In genomic region chr5:37792976-37793328, GRCh38 we compare ENCODE assay signal across 19 cellular contexts. TPM values are rescaled to one million over a fixed set of nuclear protein-coding genes. Genes with fewer than 3 reads are reported as not detected.
DNase-seq lines count a peak whose midpoint lies in the region; ATAC-seq and TF ChIP-seq lines count a peak whose summit lies in the region.
"Had no signal": no experiment of that assay in that cellular context is flagged by ENCODE, and none has a peak within 500 bp of the region (broad histone marks: within the 10 kb centered on the region; RNA-seq: fewer than 3 reads in every experiment).

No MANE protein-coding gene starts in this region.

- H3K4me3 Mint-ChIP-seq in HFFc6, result peak overlapping the region; percentile 45
- H3K4me3 Mint-ChIP-seq: activated T-cell treated with anti-CD3 and anti-CD28 coated beads, Interleukin-2, amount 50 U/mL, for 4 hours; brain; memory B cell had no signal

- no peaks in the 10 kb centered on the region for H3K27me3 Mint-ChIP-seq in HFFc6 (ENCODE audit: insufficient read depth)
- H3K27me3 Mint-ChIP-seq: brain had no signal

- H3K4me3 ChIP-seq in RWPE2 (ENCODE audit: severe bottlenecking), result no peak overlapping the region
- no peak overlapping the region for H3K4me3 ChIP-seq in fibroblast of the aortic adventitia (ENCODE audit: low read depth, low read length)
- H3K4me3 ChIP-seq in mesendoderm (ENCODE audit: low read length), result no peak overlapping the region
- H3K4me3 ChIP-seq: ovary, upper lobe of left lung had no signal

- no peaks in the 10 kb centered on the region for H3K36me3 ChIP-seq in RWPE2 (ENCODE audit: low read depth)
- no peaks in the 10 kb centered on the region for H3K36me3 ChIP-seq in mesendoderm (ENCODE audit: control insufficient read depth, insufficient read depth, low read length)
- H3K36me3 ChIP-seq: ovary, upper lobe of left lung had no signal

- in situ Hi-C loops in ACHN (cut with HindIII; ENCODE audit: low pct_ligation_motif_present, low pct_unique_long_range_greater_than_20kb, low sequenced_read_pairs), result no loop called here

- ATAC-seq in RWPE2 (ENCODE audit: low read depth) (peak; percentile 61), GM19455 (IDR thresholded peaks at IDR 0.05; ENCODE audit: unreplicated experiment) (no peak), HG02571 (IDR thresholded peaks at IDR 0.05; ENCODE audit: unreplicated experiment) (no peak)
- ATAC-seq: activated T-cell treated with anti-CD3 and anti-CD28 coated beads, Interleukin-2, amount 50 U/mL, for 4 hours; HCT116 had no signal

- H3K56ac ChIP-seq in mesendoderm (ENCODE audit: low read length), result no peak overlapping the region

- no peak overlapping the region for H3K27ac ChIP-seq in RWPE2 (ENCODE audit: poor library complexity, severe bottlenecking)
- H3K27ac ChIP-seq in mesendoderm (ENCODE audit: low read depth, low read length), result no peak overlapping the region
- H3K27ac ChIP-seq: ovary, upper lobe of left lung had no signal

- peak; percentile 79 for DNase-seq in ACHN
- DNase-seq in HFFc6, result peak; percentile 87
- no peak for DNase-seq in RWPE2 (ENCODE audit: low spot score)
- peak; percentile 52 for DNase-seq in fibroblast of the aortic adventitia (ENCODE audit: low read depth)
- no peak for DNase-seq in mesendoderm
- no peak for DNase-seq in NCI-H1930 (lab: John Stamatoyannopoulos, UW)
- DNase-seq: activated CD4-positive, CD25-positive, alpha-beta regulatory T cell treated with anti-CD3 and anti-CD28 coated beads, Interleukin-2, amount 50 U/mL, for 72 hours; activated T-cell treated with anti-CD3 and anti-CD28 coated beads, Interleukin-2, amount 50 U/mL, for 4 hours; DMS79; NCI-H1694; NCI-H748 treated with DMSO at 0.1 percent for 48 hours; ovary; stimulated activated CD8-positive, alpha-beta memory T cell treated with anti-CD3 and anti-CD28 coated beads, Interleukin-4, amount 100 ng/mL, for 48 hours; upper lobe of left lung had no signal

- H3K4me1 Mint-ChIP-seq in HFFc6 (ENCODE audit: low read depth), result peaks cover 61% of the 10 kb centered on the region
- H3K4me1 Mint-ChIP-seq: brain, memory B cell had no signal

- no peaks in the 10 kb centered on the region for H3K9me3 ChIP-seq in RWPE2 (ENCODE audit: severe bottlenecking)

- H3K18ac ChIP-seq in mesendoderm (ENCODE audit: low read length), result no peak overlapping the region

- no peaks in the 10 kb centered on the region for H3K79me2 ChIP-seq in mesendoderm (ENCODE audit: control insufficient read depth, insufficient read depth, low read length)

- H4K8ac ChIP-seq in mesendoderm (ENCODE audit: low read depth, low read length), result no peak overlapping the region

- no peaks in the 10 kb centered on the region for H3K79me1 ChIP-seq in mesendoderm (ENCODE audit: low read length)

- no peak overlapping the region for H3K4ac ChIP-seq in mesendoderm (ENCODE audit: low read depth, low read length)

- no peaks in the 10 kb centered on the region for H3K27me3 ChIP-seq in RWPE2 (ENCODE audit: insufficient read depth, poor library complexity, severe bottlenecking)
- H3K27me3 ChIP-seq in mesendoderm (ENCODE audit: insufficient read depth, low read length, poor library complexity), result no peaks in the 10 kb centered on the region
- H3K27me3 ChIP-seq: ovary, upper lobe of left lung had no signal

- H3K36me3 Mint-ChIP-seq in HFFc6 (ENCODE audit: low read depth), result peaks cover 38% of the 10 kb centered on the region

- no peak overlapping the region for H2BK120ac ChIP-seq in mesendoderm (ENCODE audit: low read depth, low read length)

- no peaks in the 10 kb centered on the region for H3K4me1 ChIP-seq in RWPE2 (ENCODE audit: insufficient read depth, poor library complexity, severe bottlenecking)
- H3K4me1 ChIP-seq in mesendoderm (ENCODE audit: control insufficient read depth, low read depth, low read length), result no peaks in the 10 kb centered on the region
- H3K4me1 ChIP-seq: upper lobe of left lung had no signal

- H3K9me3 Mint-ChIP-seq in HFFc6, result peaks cover 20% of the 10 kb centered on the region

- WGBS in mesendoderm (ENCODE audit: extremely low coverage, insufficient coverage, low lambda C conversion rate), result no CpG with 5 or more reads among the region's 1 CpG

- no peak overlapping the region for H3K23ac ChIP-seq in mesendoderm (ENCODE audit: low read length)

- no peak overlapping the region for H3K4me2 ChIP-seq in mesendoderm (ENCODE audit: low read length)

- peak overlapping the region; percentile 92 for H3K27ac Mint-ChIP-seq in HFFc6
- H3K27ac Mint-ChIP-seq: brain, memory B cell had no signal

- TF ChIP-seq CTCF in HFFc6 (IDR thresholded peaks at IDR 0.05) (peak; percentile 31; the same call in 1 of the 2 replicates), RWPE2 (IDR thresholded peaks at IDR 0.05; ENCODE audit: poor library complexity, severe bottlenecking) (no peak), fibroblast of the aortic adventitia (IDR thresholded peaks at IDR 0.05; ENCODE audit: insufficient read depth, low read length) (no peak)

- no peak overlapping the region for H3K9ac ChIP-seq in mesendoderm (ENCODE audit: low read length)

- H2AK5ac ChIP-seq in mesendoderm (ENCODE audit: low read length), result no peak overlapping the region

- no peak overlapping the region for H4K5ac ChIP-seq in mesendoderm (ENCODE audit: low read length)

- no peak overlapping the region for H2BK15ac ChIP-seq in mesendoderm (replicated peaks; ENCODE audit: low read depth)

- H2BK5ac ChIP-seq in mesendoderm (ENCODE audit: low read length), result no peak overlapping the region

RNA-seq across cellular contexts. Expression of gene GDNF, which starts 46.9 kb away (rescaled TPM):
- total RNA-seq in HFFc6 (2021; fragmentation: NEBNext Ultra II Directional; extraction: Animal tissue kit (Norgen Biotek cat#: 25700)), result 1 to 10 TPM in 5 of 6 experiments, under 1 TPM in 1; 0.85 to 8.3 (median 7.1) TPM
- total RNA-seq in fibroblast of the aortic adventitia (ENCODE audit: low replicate concordance), result 0.54 TPM in 1 of 2 replicates, not detected in the other
- 2.8 TPM for polyA plus RNA-seq in mesendoderm (2013, experiment 1 of 2)
- polyA plus RNA-seq in mesendoderm (2013, experiment 2 of 2), result 3.1 TPM
- total RNA-seq: activated T-cell treated with anti-CD3 and anti-CD28 coated beads, Interleukin-2, amount 50 U/mL, for 4 hours had no signal

Comparison
In these comparisons a context has a peak if more than half of its experiments do, and no peak if none do; other contexts are left out.
1. DNase-seq: peak in ACHN (single experiment), HFFc6 (single experiment) and fibroblast of the aortic adventitia (single experiment); none in RWPE2 (single experiment), mesendoderm (single experiment) and NCI-H1930 (0 of 2).